ENCODE assay signal across 8 cellular contexts in genomic region chr18:50266248-50266704, GRCh38. TPM values are rescaled to one million over a fixed set of nuclear protein-coding genes. Genes with fewer than 3 reads are reported as not detected.
DNase-seq lines count a peak whose midpoint lies in the region; ATAC-seq and TF ChIP-seq lines count a peak whose summit lies in the region.

CFAP53 (minus strand) TSS chr18:50266495; CDS start chr18:50266404, 91 bp downstream.

- TF ChIP-seq CTCF in AG10803 (conservative IDR thresholded peaks at IDR 0.05; ENCODE audit: low read length), result no peak
- TF ChIP-seq CTCF in colonic mucosa (IDR thresholded peaks at IDR 0.05), result no peak

- H3K9ac ChIP-seq in colonic mucosa (ENCODE audit: low read depth in 2 of 2, low read length in 2 of 2), result peak within 1 kb of the TSS in 1 of 2 donors; percentile 68

- H3K9me3 ChIP-seq in colonic mucosa, result no peaks in the 10 kb centered on the region

- H3K27me3 ChIP-seq in colonic mucosa, result no peaks in the 10 kb centered on the region

- intact Hi-C loops in colonic mucosa (cut with DNase I) (no loop called here), left colon (cut with DNase I, micrococcal nuclease) (no loop called here)

- no peak within 1 kb of the TSS for H3K27ac ChIP-seq in colonic mucosa

- peak; percentile 87 for DNase-seq in AG10803 (ENCODE audit: low read depth)
- DNase-seq in NCI-H446 treated with DMSO at 0.1 percent for 48 hours (lab: John Stamatoyannopoulos, UW), result peak; percentile 11
- peak; percentile 74 to 83 for DNase-seq in activated CD4-positive, alpha-beta T cell treated with anti-CD3 and anti-CD28 coated beads for 24 hours (ENCODE audit: low read depth in 2 of 2)
- peak; percentile 93 for DNase-seq in colonic mucosa
- peak; percentile 94 to 95 for DNase-seq in left colon
- peak; percentile 36 to 55 for DNase-seq in stimulated activated CD4-positive, alpha-beta T cell treated with anti-CD3 and anti-CD28 coated beads, Interleukin-1b, Interleukin-23, amount 100 ng/mL, for 1 hour (ENCODE audit: low read depth in 2 of 2)

- ATAC-seq in GM19023 (IDR thresholded peaks at IDR 0.05; ENCODE audit: unreplicated experiment) (peak; percentile 77), HG03196 (IDR thresholded peaks at IDR 0.05; ENCODE audit: unreplicated experiment) (peak; percentile 64), left colon (peak; percentile 96)

- no peaks in the 10 kb centered on the region for H3K4me1 ChIP-seq in colonic mucosa

- peak within 1 kb of the TSS; percentile 93 for H3K4me3 ChIP-seq in AG10803 (ENCODE audit: low read length)
- H3K4me3 ChIP-seq in colonic mucosa, result peak within 1 kb of the TSS; percentile 54

- H3K36me3 ChIP-seq in colonic mucosa, result no peaks in the 10 kb centered on the region

RNA-seq across cellular contexts. Expression of gene CFAP53, which starts in this region (rescaled TPM):
- total RNA-seq in colonic mucosa (under 1 TPM; 0.16 to 0.44 TPM), left colon (under 1 TPM; 0.24 to 0.28 TPM)

Comparison
In these comparisons a context has a peak if more than half of its experiments do, and no peak if none do; other contexts are left out.
1. Peak in DNase-seq and H3K4me3 ChIP-seq in colonic mucosa; RNA of the gene not detected or under 1 TPM.
2. Peak in DNase-seq and ATAC-seq in left colon; RNA of the gene not detected or under 1 TPM.
3. DNase-seq: peak in every context shown above with its lines; median percentile 94 in left colon; 93 in colonic mucosa; 87 in AG10803; 78 in activated CD4-positive, alpha-beta T cell treated with anti-CD3 and anti-CD28 coated beads for 24 hours; 46 in stimulated activated CD4-positive, alpha-beta T cell treated with anti-CD3 and anti-CD28 coated beads, Interleukin-1b, Interleukin-23, amount 100 ng/mL, for 1 hour; 11 in NCI-H446 treated with DMSO at 0.1 percent for 48 hours.